In the genomic region with DNA sequence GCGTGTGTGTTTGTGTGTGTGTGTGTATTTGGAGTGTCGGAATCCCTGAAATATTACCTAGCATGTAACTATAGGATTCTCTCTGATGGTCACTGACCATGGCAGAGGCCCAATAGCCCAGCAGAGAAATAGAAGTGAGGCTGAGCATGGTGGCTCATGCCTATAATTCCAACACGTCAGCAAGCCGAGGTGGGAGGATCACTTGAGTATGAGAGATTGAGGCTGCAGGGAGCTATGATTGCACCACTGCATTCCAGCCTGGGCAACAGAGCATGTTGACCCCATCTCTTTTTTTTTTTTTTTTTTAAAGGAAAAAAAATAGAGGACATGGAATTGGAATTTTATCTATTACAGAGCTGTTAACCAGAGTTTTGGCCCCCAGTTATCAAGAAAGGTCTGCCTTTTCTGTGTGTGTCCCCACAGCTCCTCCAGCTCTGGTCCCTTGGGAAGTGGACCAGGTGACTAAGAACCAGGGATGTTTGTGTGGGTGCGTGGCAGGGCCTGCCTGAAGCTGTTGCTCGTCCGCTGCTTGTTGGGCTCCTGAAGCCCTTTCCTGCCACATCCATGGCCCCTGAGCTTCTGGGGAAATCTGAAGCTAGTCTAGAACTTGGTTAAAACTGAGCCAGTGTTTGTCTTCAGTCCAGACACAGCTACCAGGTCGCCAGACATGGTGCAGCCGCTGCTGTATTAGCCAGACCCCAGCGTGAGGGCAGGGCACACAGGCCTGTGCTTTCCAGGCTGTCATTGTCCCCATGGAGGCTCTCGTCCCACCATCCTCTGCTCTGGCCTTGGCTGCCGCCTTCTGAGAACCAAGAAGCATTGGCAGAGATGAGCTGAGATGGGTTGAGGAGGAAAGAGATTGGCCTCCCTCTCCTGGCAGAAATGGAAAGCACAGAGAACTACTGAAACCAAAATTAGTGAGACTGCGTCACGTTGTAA, we compare ENCODE assay signal across 8 cellular contexts. TPM values are rescaled to one million over a fixed set of nuclear protein-coding genes. Genes with fewer than 3 reads are reported as not detected.
DNase-seq lines count a peak whose midpoint lies in the region; ATAC-seq and TF ChIP-seq lines count a peak whose summit lies in the region.

No MANE protein-coding gene starts in this region.

- H3K4me1 ChIP-seq in Caco-2 (peaks cover 13% of the 10 kb centered on the region), tibial artery (peaks cover 0 to 5% (median 1%) of the 10 kb centered on the region in 4 donors)

- H3K27me3 ChIP-seq in Caco-2 (replicated peaks; ENCODE audit: control insufficient read depth, insufficient read depth, low read length) (no peaks in the 10 kb centered on the region), brain microvascular endothelial cell (replicated peaks) (no peaks in the 10 kb centered on the region), kidney epithelial cell (ENCODE audit: control insufficient read depth, insufficient read depth, low read length) (peaks cover 3% of the 10 kb centered on the region), tibial artery (no peaks in the 10 kb centered on the region)

- TF ChIP-seq CTCF in Caco-2 (IDR thresholded peaks at IDR 0.05; ENCODE audit: insufficient read depth in 1 of 2, low read depth in 1 of 2, low read length in 1 of 2, severe bottlenecking in 1 of 2, unreplicated experiment in 1 of 2) (peak; percentile 47 to 76), brain microvascular endothelial cell (IDR thresholded peaks at IDR 0.05; ENCODE audit: low read depth, low read length, missing control alignments) (peak; percentile 80), kidney epithelial cell (IDR thresholded peaks at IDR 0.05; ENCODE audit: insufficient read depth, low read length, poor library complexity, severe bottlenecking) (peak; percentile 64), tibial artery (IDR thresholded peaks at IDR 0.05) (peak; percentile 56 to 74)

- H3K4me3 ChIP-seq in Caco-2 (ENCODE audit: low read depth, low read length): no peak overlapping the region
- H3K4me3 ChIP-seq in brain microvascular endothelial cell (ENCODE audit: low read depth, low read length): no peak overlapping the region
- no peak overlapping the region for H3K4me3 ChIP-seq in kidney epithelial cell (ENCODE audit: low read depth, low read length)
- peak overlapping the region in 1 of 2 donors; percentile 22 for H3K4me3 ChIP-seq in tibial artery

- H3K4me1 Mint-ChIP-seq in Caco-2 (ENCODE audit: low read depth, unreplicated experiment): peaks cover 7% of the 10 kb centered on the region
- no peaks in the 10 kb centered on the region for H3K4me1 Mint-ChIP-seq in natural killer cell treated with Interleukin-12 subunit alpha and Interleukin-12 subunit beta and Interleukin-15 and Interleukin-18, amount 100 ng/mL, for 72 hours (ENCODE audit: low read depth in 2 of 2)

- in situ Hi-C loops in brain microvascular endothelial cell (cut with HindIII; ENCODE audit: low pct_ligation_motif_present, low sequenced_read_pairs): no loop called here

- H3K9me3 Mint-ChIP-seq in Caco-2 (ENCODE audit: unreplicated experiment): no peaks in the 10 kb centered on the region
- no peaks in the 10 kb centered on the region for H3K9me3 Mint-ChIP-seq in natural killer cell treated with Interleukin-12 subunit alpha and Interleukin-12 subunit beta and Interleukin-15 and Interleukin-18, amount 100 ng/mL, for 72 hours

- CTCF ChIA-PET in Caco-2 (lab: Charles Lee): interaction anchor here (0.6 to 2.3 kb wide), 15 partner anchors 9 to 166 kb away, joined by 3 to 25 read pairs (median 5); a partner anchor contains a TSS

- H3K27ac ChIP-seq in brain microvascular endothelial cell (no peak overlapping the region), tibial artery (peak overlapping the region in 1 of 2 donors; percentile 0)

- H3K4me3 Mint-ChIP-seq in Caco-2 (ENCODE audit: unreplicated experiment): no peak overlapping the region
- no peak overlapping the region for H3K4me3 Mint-ChIP-seq in natural killer cell treated with Interleukin-12 subunit alpha and Interleukin-12 subunit beta and Interleukin-15 and Interleukin-18, amount 100 ng/mL, for 72 hours

- POLR2A ChIA-PET in Caco-2 (lab: Charles Lee): interaction anchor here (0.9 kb wide), 1 partner anchor 28 kb away, joined by 3 read pairs; no protein-coding TSS in a partner anchor

- H3K36me3 Mint-ChIP-seq in Caco-2 (ENCODE audit: insufficient read depth, unreplicated experiment): no peaks in the 10 kb centered on the region
- H3K36me3 Mint-ChIP-seq in natural killer cell treated with Interleukin-12 subunit alpha and Interleukin-12 subunit beta and Interleukin-15 and Interleukin-18, amount 100 ng/mL, for 72 hours: no peaks in the 10 kb centered on the region

- no peak for ATAC-seq in GM19351 (IDR thresholded peaks at IDR 0.05; ENCODE audit: unreplicated experiment)
- no peak for ATAC-seq in natural killer cell treated with Interleukin-12 subunit alpha and Interleukin-12 subunit beta and Interleukin-15 and Interleukin-18, amount 100 ng/mL, for 72 hours
- ATAC-seq in GM21367 (IDR thresholded peaks at IDR 0.05; ENCODE audit: unreplicated experiment): no peak

- no peak overlapping the region for H3K27ac Mint-ChIP-seq in Caco-2 (ENCODE audit: unreplicated experiment)
- no peak overlapping the region for H3K27ac Mint-ChIP-seq in natural killer cell treated with Interleukin-12 subunit alpha and Interleukin-12 subunit beta and Interleukin-15 and Interleukin-18, amount 100 ng/mL, for 72 hours

- H3K27me3 Mint-ChIP-seq in Caco-2 (ENCODE audit: insufficient read depth, unreplicated experiment): no peaks in the 10 kb centered on the region
- H3K27me3 Mint-ChIP-seq in natural killer cell treated with Interleukin-12 subunit alpha and Interleukin-12 subunit beta and Interleukin-15 and Interleukin-18, amount 100 ng/mL, for 72 hours: peaks cover 6 to 11% of the 10 kb centered on the region in 2 donors

- H3K9me3 ChIP-seq in Caco-2 (no peaks in the 10 kb centered on the region), tibial artery (no peaks in the 10 kb centered on the region)

- H3K36me3 ChIP-seq in Caco-2 (ENCODE audit: control insufficient read depth, insufficient read depth, low read length) (no peaks in the 10 kb centered on the region), brain microvascular endothelial cell (replicated peaks) (no peaks in the 10 kb centered on the region), kidney epithelial cell (ENCODE audit: control insufficient read depth, insufficient read depth, low read length) (no peaks in the 10 kb centered on the region), tibial artery (no peaks in the 10 kb centered on the region)

- no TSS peak for BruUV-seq in Caco-2 (replicated peaks; lab: Mats Ljungman, UMichigan)

- peak; percentile 58 to 70 for DNase-seq in Caco-2
- peak; percentile 35 for DNase-seq in NCI-H146 treated with DMSO at 0.1 percent for 48 hours (lab: John Stamatoyannopoulos, UW; ENCODE audit: unreplicated experiment)
- DNase-seq in brain microvascular endothelial cell: peak; percentile 59
- peak; percentile 41 for DNase-seq in kidney epithelial cell (ENCODE audit: low read depth)
- peak in 1 of 2 donors; percentile 33 for DNase-seq in tibial artery
- no peak for DNase-seq in natural killer cell treated with Interleukin-12 subunit alpha and Interleukin-12 subunit beta and Interleukin-15 and Interleukin-18, amount 100 ng/mL, for 72 hours (ENCODE audit: low spot score)

- intact Hi-C loops in Caco-2 (cut with micrococcal nuclease; ENCODE audit: unreplicated experiment) (loop anchor here (1.0 kb wide), 4 partner anchors 28 to 140 kb away; a partner anchor contains a TSS), tibial artery (cut with DNase I; ENCODE audit: low total_unique reads) (loop anchor here (5.0 kb wide), 1 partner anchor 130 kb away; a partner anchor contains a TSS)

RNA-seq across cellular contexts. Expression of a gene that starts 25.5 kb away (rescaled TPM):
- total RNA-seq in Caco-2 (2022): 0.28 and 0.39 TPM in 2 replicates
- 0.04 TPM in 1 of 2 replicates, not detected in the other for total RNA-seq in kidney epithelial cell
- not detected for total RNA-seq in natural killer cell treated with Interleukin-12 subunit alpha and Interleukin-12 subunit beta and Interleukin-15 and Interleukin-18, amount 100 ng/mL, for 72 hours

RNA-seq across cellular contexts. Expression of a gene that starts 58.8 kb away (rescaled TPM):
- total RNA-seq in Caco-2 (2022): 38.6 and 41.9 TPM in 2 replicates
- total RNA-seq in kidney epithelial cell: 3.9 and 4.7 TPM in 2 replicates
- total RNA-seq in natural killer cell treated with Interleukin-12 subunit alpha and Interleukin-12 subunit beta and Interleukin-15 and Interleukin-18, amount 100 ng/mL, for 72 hours: not detected
